ENCODE assay signal across 2 cellular contexts in the genomic region with DNA sequence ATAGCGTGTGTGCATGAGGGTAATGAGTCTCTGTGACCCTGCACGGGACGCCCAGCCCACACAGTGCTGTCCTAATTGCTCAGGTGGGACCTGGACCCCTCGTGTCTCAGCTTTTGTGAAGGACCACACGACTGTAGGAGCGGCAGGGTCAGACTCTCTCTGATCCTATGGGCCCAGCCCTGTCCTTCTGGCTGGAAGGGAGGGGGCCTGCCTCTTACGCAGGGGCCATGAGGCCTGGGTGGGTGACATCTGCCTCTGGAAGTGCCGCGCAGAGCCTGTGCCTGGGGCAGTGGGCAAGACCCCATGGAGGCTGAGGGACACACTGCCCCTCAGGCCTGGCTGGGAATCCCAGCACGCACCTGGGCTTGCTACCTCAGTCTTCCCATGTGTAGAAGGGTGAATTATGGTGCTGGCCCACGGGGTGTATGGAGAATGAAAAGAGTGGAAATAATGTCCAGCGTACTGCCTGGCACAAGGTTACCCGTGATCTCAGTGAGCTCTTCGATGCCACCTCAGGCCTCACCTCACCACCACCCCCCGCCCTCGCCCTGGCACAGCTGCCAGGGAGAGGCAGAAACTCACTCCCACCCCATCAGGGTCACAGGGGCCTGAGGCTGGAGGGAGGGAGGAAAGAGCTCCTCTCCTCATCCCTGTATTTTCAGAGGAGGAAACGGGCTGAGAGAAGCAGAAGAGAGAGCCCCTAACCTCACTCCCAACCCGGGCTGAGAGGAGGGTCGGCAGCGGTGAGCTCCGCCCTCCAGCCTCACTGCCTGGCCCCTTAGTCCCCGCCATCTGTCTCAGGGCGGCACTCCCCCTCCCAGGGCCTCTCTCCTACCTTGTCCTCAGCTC.
TF ChIP-seq lines count a peak whose summit lies in the region.

No MANE protein-coding gene starts in this region.

TF ChIP-seq in K562, 482 proteins besides CTCF, POLR2A, EP300 and RAD21 (continued from another document):
- TF ChIP-seq HMGN3 (IDR thresholded peaks at IDR 0.05; ENCODE audit: borderline replicate concordance, extremely low read depth, insufficient read length, low read depth, low read length), result peak; percentile 42
- TF ChIP-seq GTF2E2 (tag; IDR thresholded peaks at IDR 0.05), result 0 out of 2 replicates have a peak, but pooled peaks have one; percentile 30
- TF ChIP-seq, protein P1, sequence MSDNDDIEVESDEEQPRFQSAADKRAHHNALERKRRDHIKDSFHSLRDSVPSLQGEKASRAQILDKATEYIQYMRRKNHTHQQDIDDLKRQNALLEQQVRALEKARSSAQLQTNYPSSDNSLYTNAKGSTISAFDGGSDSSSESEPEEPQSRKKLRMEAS (CRISPR knock-in tag; IDR thresholded peaks at IDR 0.05), result no peak
- no peak for TF ChIP-seq BRCA1 (IDR thresholded peaks at IDR 0.05)
- TF ChIP-seq BRCA1 (CRISPR knock-in tag; IDR thresholded peaks at IDR 0.05), result 0 out of 2 replicates have a peak, but pooled peaks have one; percentile 24
- TF ChIP-seq HDAC1 (IDR thresholded peaks at IDR 0.05), result no peak

TF ChIP-seq in liver, 16 proteins besides CTCF, POLR2A, EP300 and RAD21 (continued from another document):
- TF ChIP-seq, protein P2, sequence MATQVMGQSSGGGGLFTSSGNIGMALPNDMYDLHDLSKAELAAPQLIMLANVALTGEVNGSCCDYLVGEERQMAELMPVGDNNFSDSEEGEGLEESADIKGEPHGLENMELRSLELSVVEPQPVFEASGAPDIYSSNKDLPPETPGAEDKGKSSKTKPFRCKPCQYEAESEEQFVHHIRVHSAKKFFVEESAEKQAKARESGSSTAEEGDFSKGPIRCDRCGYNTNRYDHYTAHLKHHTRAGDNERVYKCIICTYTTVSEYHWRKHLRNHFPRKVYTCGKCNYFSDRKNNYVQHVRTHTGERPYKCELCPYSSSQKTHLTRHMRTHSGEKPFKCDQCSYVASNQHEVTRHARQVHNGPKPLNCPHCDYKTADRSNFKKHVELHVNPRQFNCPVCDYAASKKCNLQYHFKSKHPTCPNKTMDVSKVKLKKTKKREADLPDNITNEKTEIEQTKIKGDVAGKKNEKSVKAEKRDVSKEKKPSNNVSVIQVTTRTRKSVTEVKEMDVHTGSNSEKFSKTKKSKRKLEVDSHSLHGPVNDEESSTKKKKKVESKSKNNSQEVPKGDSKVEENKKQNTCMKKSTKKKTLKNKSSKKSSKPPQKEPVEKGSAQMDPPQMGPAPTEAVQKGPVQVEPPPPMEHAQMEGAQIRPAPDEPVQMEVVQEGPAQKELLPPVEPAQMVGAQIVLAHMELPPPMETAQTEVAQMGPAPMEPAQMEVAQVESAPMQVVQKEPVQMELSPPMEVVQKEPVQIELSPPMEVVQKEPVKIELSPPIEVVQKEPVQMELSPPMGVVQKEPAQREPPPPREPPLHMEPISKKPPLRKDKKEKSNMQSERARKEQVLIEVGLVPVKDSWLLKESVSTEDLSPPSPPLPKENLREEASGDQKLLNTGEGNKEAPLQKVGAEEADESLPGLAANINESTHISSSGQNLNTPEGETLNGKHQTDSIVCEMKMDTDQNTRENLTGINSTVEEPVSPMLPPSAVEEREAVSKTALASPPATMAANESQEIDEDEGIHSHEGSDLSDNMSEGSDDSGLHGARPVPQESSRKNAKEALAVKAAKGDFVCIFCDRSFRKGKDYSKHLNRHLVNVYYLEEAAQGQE (IDR thresholded peaks at IDR 0.05), result no peak
- TF ChIP-seq SP1 (IDR thresholded peaks at IDR 0.05) (no peak), FOXA1 (IDR thresholded peaks at IDR 0.05) (no peak), NR2F2 (IDR thresholded peaks at IDR 0.05) (no peak), EGR1 (IDR thresholded peaks at IDR 0.05; ENCODE audit: low read depth in 2 of 2) (no peak), GABPA (IDR thresholded peaks at IDR 0.05 in 1 of 2, conservative IDR thresholded peaks at IDR 0.05 in 1 of 2) (no peak), TAF1 (conservative IDR thresholded peaks at IDR 0.05) (no peak), HNF4A (conservative IDR thresholded peaks at IDR 0.05) (no peak), FOXA2 (IDR thresholded peaks at IDR 0.05) (no peak)
- TF ChIP-seq, protein P3, sequence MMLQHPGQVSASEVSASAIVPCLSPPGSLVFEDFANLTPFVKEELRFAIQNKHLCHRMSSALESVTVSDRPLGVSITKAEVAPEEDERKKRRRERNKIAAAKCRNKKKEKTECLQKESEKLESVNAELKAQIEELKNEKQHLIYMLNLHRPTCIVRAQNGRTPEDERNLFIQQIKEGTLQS (IDR thresholded peaks at IDR 0.05), result no peak
- TF ChIP-seq, protein P1 (IDR thresholded peaks at IDR 0.05), result no peak
- TF ChIP-seq, protein P4, sequence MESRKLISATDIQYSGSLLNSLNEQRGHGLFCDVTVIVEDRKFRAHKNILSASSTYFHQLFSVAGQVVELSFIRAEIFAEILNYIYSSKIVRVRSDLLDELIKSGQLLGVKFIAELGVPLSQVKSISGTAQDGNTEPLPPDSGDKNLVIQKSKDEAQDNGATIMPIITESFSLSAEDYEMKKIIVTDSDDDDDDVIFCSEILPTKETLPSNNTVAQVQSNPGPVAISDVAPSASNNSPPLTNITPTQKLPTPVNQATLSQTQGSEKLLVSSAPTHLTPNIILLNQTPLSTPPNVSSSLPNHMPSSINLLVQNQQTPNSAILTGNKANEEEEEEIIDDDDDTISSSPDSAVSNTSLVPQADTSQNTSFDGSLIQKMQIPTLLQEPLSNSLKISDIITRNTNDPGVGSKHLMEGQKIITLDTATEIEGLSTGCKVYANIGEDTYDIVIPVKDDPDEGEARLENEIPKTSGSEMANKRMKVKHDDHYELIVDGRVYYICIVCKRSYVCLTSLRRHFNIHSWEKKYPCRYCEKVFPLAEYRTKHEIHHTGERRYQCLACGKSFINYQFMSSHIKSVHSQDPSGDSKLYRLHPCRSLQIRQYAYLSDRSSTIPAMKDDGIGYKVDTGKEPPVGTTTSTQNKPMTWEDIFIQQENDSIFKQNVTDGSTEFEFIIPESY (IDR thresholded peaks at IDR 0.05), result no peak
